18 cellular contexts compared by ENCODE assay signal in the genomic region with DNA sequence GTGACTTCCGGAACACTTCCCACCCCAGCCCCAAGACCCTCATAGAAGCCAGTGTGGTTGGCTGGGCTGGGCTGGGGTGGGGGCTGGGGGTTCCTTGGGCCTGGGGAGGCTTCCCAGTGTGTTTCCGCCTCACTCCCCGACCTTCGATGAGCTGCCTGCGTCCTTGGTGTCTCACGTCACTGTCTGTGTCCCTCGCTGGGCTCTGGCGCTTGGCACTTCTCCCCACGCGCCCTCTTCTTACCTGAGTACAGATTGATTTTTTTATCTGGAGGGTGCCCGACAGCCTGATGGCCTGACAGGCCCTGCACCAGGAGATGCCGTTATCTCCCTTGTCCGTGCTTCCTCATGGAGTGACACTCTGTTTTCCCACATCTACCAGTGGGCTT. TPM values are rescaled to one million over a fixed set of nuclear protein-coding genes. Genes with fewer than 3 reads are reported as not detected.
A peak's percentile ranks its signal among the peaks of the same experiment; 100 is the strongest.
DNase-seq lines count a peak whose midpoint lies in the region; ATAC-seq, FAIRE-seq and TF ChIP-seq lines count a peak whose summit lies in the region.
"Had no signal": no experiment of that assay in that cellular context is flagged by ENCODE, and none has a peak within 500 bp of the region (broad histone marks: within the 10 kb centered on the region; RNA-seq: fewer than 3 reads in every experiment).

No MANE protein-coding gene starts in this region.

- no peak overlapping the region for H3K4me3 Mint-ChIP-seq in T-helper 17 cell
- no peak overlapping the region for H3K4me3 Mint-ChIP-seq in nephron progenitor cell
- H3K4me3 Mint-ChIP-seq: CD4-positive, alpha-beta memory T cell; GM23338 had no signal

- no peaks in the 10 kb centered on the region for H3K36me3 Mint-ChIP-seq in T-helper 17 cell (ENCODE audit: low read depth)
- H3K36me3 Mint-ChIP-seq in nephron progenitor cell (ENCODE audit: low read depth) = peaks cover 10% of the 10 kb centered on the region

- H3K4me1 Mint-ChIP-seq in T-helper 17 cell = peaks cover 6% of the 10 kb centered on the region
- H3K4me1 Mint-ChIP-seq in nephron progenitor cell = peaks cover 24% of the 10 kb centered on the region

- no peak for ATAC-seq in T-helper 17 cell
- ATAC-seq: A549 had no signal

- intact Hi-C loops in kidney (cut with DNase I) = no loop called here

- no peaks in the 10 kb centered on the region for H3K9me3 Mint-ChIP-seq in nephron progenitor cell
- H3K9me3 Mint-ChIP-seq: CD4-positive, alpha-beta memory T cell; GM23338 had no signal

- DNase-seq in T-helper 17 cell (no peak), kidney (no peak), nephron progenitor cell (no peak), putamen (ENCODE audit: low spot score) (no peak), SHP77 treated with DMSO at 0.1 percent for 48 hours (lab: John Stamatoyannopoulos, UW) (no peak), NCI-H345 treated with DMSO at 0.1 percent for 48 hours (lab: John Stamatoyannopoulos, UW; ENCODE audit: unreplicated experiment) (no peak), Kasumi-1 (lab: John Stamatoyannopoulos, UW) (no peak)
- DNase-seq: CD4-positive, alpha-beta memory T cell; DMS 273 treated with DMSO at 0.1 percent for 48 hours; H7 had no signal

- H3K27me3 Mint-ChIP-seq in T-helper 17 cell = no peaks in the 10 kb centered on the region
- peaks cover 28% of the 10 kb centered on the region for H3K27me3 Mint-ChIP-seq in nephron progenitor cell (ENCODE audit: low read depth, poor library complexity)

- no peak for FAIRE-seq in kidney (lab: Jason Lieb, UNC)
- FAIRE-seq: A549, GM12891 had no signal

- H3K27ac ChIP-seq in kidney (ENCODE audit: low read depth in 2 of 2, low read length in 2 of 2) = peak overlapping the region; percentile 54 to 87
- H3K27ac ChIP-seq: A549, C4-2B had no signal

- H3K9me3 ChIP-seq in T-helper 17 cell (ENCODE audit: control insufficient read depth, low read length, poor library complexity, severe bottlenecking) (no peaks in the 10 kb centered on the region), kidney (ENCODE audit: control insufficient read depth in 1 of 2, low read length in 2 of 2) (no peaks in the 10 kb centered on the region)
- H3K9me3 ChIP-seq: A549, BE2C had no signal

- H3K4me3 ChIP-seq in kidney (ENCODE audit: low read length in 2 of 2) = no peak overlapping the region
- H3K4me3 ChIP-seq: A549, GM23338 had no signal

- H3K9ac ChIP-seq in kidney (ENCODE audit: low read length in 2 of 2) = no peak overlapping the region

- H3K27ac Mint-ChIP-seq in T-helper 17 cell (peak overlapping the region; percentile 34), nephron progenitor cell (peak overlapping the region; percentile 36)
- H3K27ac Mint-ChIP-seq: GM23338 had no signal

- peaks cover 14 to 15% of the 10 kb centered on the region in 2 donors for H3K4me1 ChIP-seq in kidney (ENCODE audit: control insufficient read depth in 1 of 2, insufficient read depth in 1 of 2, low read depth in 1 of 2, low read length in 2 of 2)

- TF ChIP-seq CTCF in kidney (IDR thresholded peaks at IDR 0.05; ENCODE audit: borderline replicate concordance, extremely low read depth, insufficient read depth) (no peak), nephron progenitor cell (IDR thresholded peaks at IDR 0.05) (no peak)

- peaks cover 0 to 3% of the 10 kb centered on the region in 2 donors for H3K36me3 ChIP-seq in kidney (ENCODE audit: control insufficient read depth in 1 of 2, insufficient read depth in 2 of 2, low read length in 2 of 2)

RNA-seq across cellular contexts. Expression of gene GRIN3B, which starts 7.6 kb away (rescaled TPM):
- total RNA-seq in T-helper 17 cell (1 to 10 TPM in 1 of 2 donors, not detected in 1; 1.8 TPM), kidney (0.44 TPM)
- polyA plus RNA-seq in kidney (ENCODE audit: insufficient read depth, low read depth, low replicate concordance) = 0.15 TPM
- total RNA-seq: CD4-positive, alpha-beta memory T cell; Daoy; HT-29 had no signal
- polyA plus RNA-seq: CD4-positive, alpha-beta memory T cell had no signal

RNA-seq across cellular contexts. Expression of gene WDR18, which starts 8.5 kb away (rescaled TPM):
- total RNA-seq in T-helper 17 cell (10 to 100 TPM; 18.2 to 42.8 TPM), kidney (40.3 TPM)
- 77.2 TPM for polyA plus RNA-seq in kidney (ENCODE audit: insufficient read depth, low read depth, low replicate concordance)

RNA-seq across cellular contexts. Expression of gene TMEM259, which starts 28.3 kb away (rescaled TPM):
- total RNA-seq in T-helper 17 cell (100 to 1,000 TPM; 270 to 318 TPM), kidney (180 TPM)
- polyA plus RNA-seq in kidney (ENCODE audit: insufficient read depth, low read depth, low replicate concordance) = 129 TPM

RNA-seq across cellular contexts. Expression of gene RNU6-2, which starts 28.7 kb away (rescaled TPM):
- total RNA-seq in T-helper 17 cell = not detected
- not detected for total RNA-seq in kidney
- not detected for polyA plus RNA-seq in kidney (ENCODE audit: insufficient read depth, low read depth, low replicate concordance)
- total RNA-seq: CD4-positive, alpha-beta memory T cell; Daoy; GM23338; H7; HT-29 had no signal
- polyA plus RNA-seq: A549; AG04450; CD4-positive, alpha-beta memory T cell; GM23338 had no signal

RNA-seq across cellular contexts. Expression of gene CNN2, which starts 33.7 kb away (rescaled TPM):
- 100 to 1,000 TPM; 263 to 301 TPM for total RNA-seq in T-helper 17 cell
- 131 TPM for total RNA-seq in kidney
- 64.1 TPM for polyA plus RNA-seq in kidney (ENCODE audit: insufficient read depth, low read depth, low replicate concordance)
